ENCODE assay signal across 23 cellular contexts in genomic region chr12:73159952-73160351, GRCh38.
"Had no signal": no experiment of that assay in that cellular context is flagged by ENCODE, and none has a peak within 500 bp of the region (broad histone marks: within the 10 kb centered on the region; RNA-seq: fewer than 3 reads in every experiment).

No MANE protein-coding gene starts in this region.

- H3K27me3 Mint-ChIP-seq: activated CD4-positive, alpha-beta memory T cell treated with anti-CD3 and anti-CD28 coated beads for 36 hours; activated naive CD4-positive, alpha-beta T cell treated with anti-CD3 and anti-CD28 coated beads, Interleukin-2, amount 10 ng/mL, durations not matched to agents 7 days and 5 days; naive B cell; stimulated activated naive B cell treated with anti-CD40 and anti-IgM and Interleukin-4, amounts not matched to agents 10 μg/mL and 1 μg/mL and 100 μg/mL, for 72 hours had no signal

- H3K9me3 ChIP-seq: gastroesophageal sphincter, lower lobe of right lung, ovary, prostate gland, uterus had no signal

- H3K27me3 ChIP-seq: gastroesophageal sphincter, heart left ventricle, ovary, uterus had no signal

- H3K4me1 ChIP-seq: gastroesophageal sphincter, heart left ventricle, lower lobe of right lung, prostate gland, uterus had no signal

- FAIRE-seq: keratinocyte had no signal

- ATAC-seq: gastroesophageal sphincter, heart left ventricle, left colon, lower lobe of right lung had no signal

- DNase-seq: activated CD4-positive, alpha-beta memory T cell treated with anti-CD3 and anti-CD28 coated beads for 36 hours; activated CD4-positive, alpha-beta T cell treated with anti-CD3 and anti-CD28 coated beads for 48 hours; activated effector memory CD4-positive, alpha-beta T cell treated with anti-CD3 and anti-CD28 coated beads, Interleukin-2, amount 50 U/mL, for 16 hours; activated naive CD4-positive, alpha-beta T cell treated with anti-CD3 and anti-CD28 coated beads, Interleukin-2, amount 10 ng/mL, durations not matched to agents 7 days and 5 days; amygdala; cerebellar nuclear complex; heart left ventricle; left colon; lower lobe of right lung; naive B cell; ovary; stimulated activated CD4-positive, alpha-beta T cell treated with anti-CD3 and anti-CD28 coated beads, Interleukin-2, amount 100 ng/mL, for 48 hours; stimulated activated CD8-positive, alpha-beta memory T cell treated with anti-CD3 and anti-CD28 coated beads, Interleukin-4, amount 100 ng/mL, for 48 hours; stimulated activated naive B cell treated with anti-CD40 and anti-IgM and Interleukin-4, amounts not matched to agents 10 μg/mL and 1 μg/mL and 100 μg/mL, for 72 hours; T-helper 9 cell; trophoblast cell; uterus had no signal

- H3K36me3 ChIP-seq: gastroesophageal sphincter, heart left ventricle, lower lobe of right lung, ovary, prostate gland, uterus had no signal

- H3K36me3 Mint-ChIP-seq: activated CD4-positive, alpha-beta memory T cell treated with anti-CD3 and anti-CD28 coated beads for 36 hours; activated naive CD4-positive, alpha-beta T cell treated with anti-CD3 and anti-CD28 coated beads, Interleukin-2, amount 10 ng/mL, durations not matched to agents 7 days and 5 days; naive B cell; stimulated activated naive B cell treated with anti-CD40 and anti-IgM and Interleukin-4, amounts not matched to agents 10 μg/mL and 1 μg/mL and 100 μg/mL, for 72 hours had no signal

- H3K4me3 ChIP-seq: coronary artery, gastroesophageal sphincter, heart left ventricle, lower lobe of right lung, ovary, prostate gland, uterus had no signal

- H3K4me1 Mint-ChIP-seq: activated naive CD4-positive, alpha-beta T cell treated with anti-CD3 and anti-CD28 coated beads, Interleukin-2, amount 10 ng/mL, durations not matched to agents 7 days and 5 days; naive B cell; neural crest cell; stimulated activated naive B cell treated with anti-CD40 and anti-IgM and Interleukin-4, amounts not matched to agents 10 μg/mL and 1 μg/mL and 100 μg/mL, for 72 hours had no signal

- H3K4me3 Mint-ChIP-seq: activated CD4-positive, alpha-beta memory T cell treated with anti-CD3 and anti-CD28 coated beads for 36 hours; activated naive CD4-positive, alpha-beta T cell treated with anti-CD3 and anti-CD28 coated beads, Interleukin-2, amount 10 ng/mL, durations not matched to agents 7 days and 5 days; naive B cell; neural crest cell; stimulated activated naive B cell treated with anti-CD40 and anti-IgM and Interleukin-4, amounts not matched to agents 10 μg/mL and 1 μg/mL and 100 μg/mL, for 72 hours had no signal

- H3K27ac ChIP-seq: coronary artery, epithelial cell of prostate, gastroesophageal sphincter, heart left ventricle, lower lobe of right lung, ovary, prostate gland, uterus had no signal

- H3K27ac Mint-ChIP-seq: activated CD4-positive, alpha-beta memory T cell treated with anti-CD3 and anti-CD28 coated beads for 36 hours; activated naive CD4-positive, alpha-beta T cell treated with anti-CD3 and anti-CD28 coated beads, Interleukin-2, amount 10 ng/mL, durations not matched to agents 7 days and 5 days; naive B cell; stimulated activated naive B cell treated with anti-CD40 and anti-IgM and Interleukin-4, amounts not matched to agents 10 μg/mL and 1 μg/mL and 100 μg/mL, for 72 hours had no signal
